In the genomic region with DNA sequence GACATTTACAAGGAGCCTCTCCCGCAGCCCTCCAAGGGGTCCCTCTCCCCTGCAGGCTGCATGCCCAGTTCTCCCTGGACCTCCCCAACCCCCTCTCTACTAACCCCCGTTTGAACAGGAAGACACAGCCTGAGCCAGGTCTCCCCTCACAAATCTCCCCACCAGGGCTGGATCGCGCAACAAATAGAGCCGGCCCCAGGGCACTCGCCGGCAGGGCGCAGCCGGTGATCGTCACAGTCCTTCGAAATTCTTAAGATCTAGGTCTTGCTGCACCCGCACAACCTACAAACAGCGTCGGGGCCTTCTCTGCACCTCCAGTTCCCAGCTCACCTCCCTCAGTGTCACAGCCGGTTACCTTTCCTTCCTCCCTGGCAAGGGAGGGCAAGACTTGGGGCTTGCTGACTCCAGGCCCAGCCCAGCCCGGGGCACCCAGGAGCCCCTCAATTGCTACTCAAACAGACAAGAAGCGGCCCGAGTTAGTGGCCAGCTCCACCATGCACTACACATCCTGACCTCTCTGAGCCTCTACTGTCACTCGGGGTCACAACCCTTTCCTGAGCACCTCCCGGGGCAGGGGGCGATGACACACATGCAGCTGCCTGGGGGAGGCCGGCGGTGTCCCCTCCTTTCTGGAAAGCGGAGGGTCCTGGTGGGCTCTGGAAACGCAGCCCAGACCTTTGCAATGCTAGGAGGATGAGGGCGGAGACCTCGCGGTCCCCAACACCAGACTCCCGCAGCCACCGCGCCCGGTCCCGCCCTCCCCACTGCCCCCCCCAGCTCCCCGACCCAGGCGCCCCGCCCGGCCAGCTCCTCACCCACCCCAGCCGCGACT, we compare ENCODE assay signal across 7 cellular contexts. TPM values are rescaled to one million over a fixed set of nuclear protein-coding genes. Genes with fewer than 3 reads are reported as not detected.
"Had no signal": no experiment of that assay in that cellular context is flagged by ENCODE, and none has a peak within 500 bp of the region (broad histone marks: within the 10 kb centered on the region; RNA-seq: fewer than 3 reads in every experiment).

A gene (plus strand): TSS at position 814 of the 832 bp plus-strand sequence. CDS start 63 bp downstream, outside the sequence.

RNA-seq across cellular contexts. Expression of the gene that starts here (rescaled TPM):
- total RNA-seq: cardiac muscle cell, dermis microvascular lymphatic vessel endothelial cell, osteoblast, right lobe of liver, smooth muscle cell, tibial nerve had no signal
- polyA plus RNA-seq: cardiac muscle cell, neural cell, smooth muscle cell had no signal
